8 cellular contexts compared by ENCODE assay signal in genomic region chr2:154623819-154624218, GRCh38.
A peak's percentile ranks its signal among the peaks of the same experiment; 100 is the strongest.
DNase-seq lines count a peak whose midpoint lies in the region; ATAC-seq and TF ChIP-seq lines count a peak whose summit lies in the region.

No MANE protein-coding gene starts in this region.

- TF ChIP-seq CTCF in foreskin fibroblast (IDR thresholded peaks at IDR 0.05; ENCODE audit: low read depth, low read length) = peak; percentile 43

- no peaks in the 10 kb centered on the region for H3K9me3 ChIP-seq in SJCRH30 (replicated peaks)

- no peak overlapping the region for H3K27ac Mint-ChIP-seq in activated T-helper 17 cell treated with anti-CD3 and anti-CD28 coated beads, Interleukin-2, amount 50 U/mL, for 72 hours

- H3K4me1 Mint-ChIP-seq in activated T-helper 17 cell treated with anti-CD3 and anti-CD28 coated beads, Interleukin-2, amount 50 U/mL, for 72 hours = no peaks in the 10 kb centered on the region

- H3K9me3 Mint-ChIP-seq in activated T-helper 17 cell treated with anti-CD3 and anti-CD28 coated beads, Interleukin-2, amount 50 U/mL, for 72 hours = no peaks in the 10 kb centered on the region

- no peak overlapping the region for H3K4me3 Mint-ChIP-seq in activated T-helper 17 cell treated with anti-CD3 and anti-CD28 coated beads, Interleukin-2, amount 50 U/mL, for 72 hours

- H3K4me1 ChIP-seq in SJCRH30 = no peaks in the 10 kb centered on the region

- H3K27me3 Mint-ChIP-seq in activated T-helper 17 cell treated with anti-CD3 and anti-CD28 coated beads, Interleukin-2, amount 50 U/mL, for 72 hours = no peaks in the 10 kb centered on the region

- ATAC-seq in GM18907 (IDR thresholded peaks at IDR 0.05; ENCODE audit: unreplicated experiment) = peak; percentile 63
- no peak for ATAC-seq in activated T-helper 17 cell treated with anti-CD3 and anti-CD28 coated beads, Interleukin-2, amount 50 U/mL, for 72 hours (replicated peaks)

- no peak overlapping the region for H3K27ac ChIP-seq in SJCRH30

- DNase-seq in AML-193 (lab: John Stamatoyannopoulos, UW) (peak; percentile 11 to 19), SJCRH30 (peak; percentile 7 to 51), foreskin fibroblast (peak; percentile 0 to 65), pons (ENCODE audit: low spot score) (peak; percentile 82)
- DNase-seq in Jurkat, Clone E6-1 (ENCODE audit: low read depth, low spot score) = peak; percentile 19
- DNase-seq in stimulated activated CD4-positive, alpha-beta T cell treated with anti-CD3 and anti-CD28 coated beads, Interleukin-1b, Interleukin-23, amount 100 ng/mL, for 48 hours = no peak

- no peaks in the 10 kb centered on the region for H3K36me3 ChIP-seq in SJCRH30

- no peaks in the 10 kb centered on the region for H3K36me3 Mint-ChIP-seq in activated T-helper 17 cell treated with anti-CD3 and anti-CD28 coated beads, Interleukin-2, amount 50 U/mL, for 72 hours (ENCODE audit: low read depth)

- H3K4me3 ChIP-seq in Jurkat, Clone E6-1 (ENCODE audit: low read length) = no peak overlapping the region
- H3K4me3 ChIP-seq in SJCRH30 = no peak overlapping the region
- no peak overlapping the region for H3K4me3 ChIP-seq in foreskin fibroblast (ENCODE audit: low read depth in 1 of 2, low read length in 2 of 2)

- no peaks in the 10 kb centered on the region for H3K27me3 ChIP-seq in SJCRH30
